In genomic region chr10:7756360-7756992, GRCh38 we compare ENCODE assay signal across 8 cellular contexts. TPM values are rescaled to one million over a fixed set of nuclear protein-coding genes. Genes with fewer than 3 reads are reported as not detected.
DNase-seq lines count a peak whose midpoint lies in the region; ATAC-seq and TF ChIP-seq lines count a peak whose summit lies in the region.

No MANE protein-coding gene starts in this region.

- TF ChIP-seq CTCF in GM12872 (IDR thresholded peaks at IDR 0.05; ENCODE audit: insufficient read depth, low read depth, low read length) (peak; percentile 65), choroid plexus epithelial cell (conservative IDR thresholded peaks at IDR 0.05; ENCODE audit: low read depth, low read length) (peak; percentile 75), nephron progenitor cell (IDR thresholded peaks at IDR 0.05) (peak; percentile 23)

- DNase-seq in A172 (ENCODE audit: low spot score) (peak; percentile 21), NCI-H526 treated with DMSO at 0.1 percent for 48 hours (lab: John Stamatoyannopoulos, UW) (peak; percentile 1), choroid plexus epithelial cell (ENCODE audit: low read depth) (peak; percentile 59), nephron progenitor cell (no peak), NOMO-1 treated with DMSO at 0.1 percent for 48 hours (lab: John Stamatoyannopoulos, UW; ENCODE audit: unreplicated experiment) (no peak), NCI-H510A (lab: John Stamatoyannopoulos, UW) (no peak)

- ATAC-seq in GM21360 (IDR thresholded peaks at IDR 0.05; ENCODE audit: unreplicated experiment) = no peak

- no peak overlapping the region for H3K4me3 ChIP-seq in choroid plexus epithelial cell (ENCODE audit: low read depth, low read length)

- peaks cover 86% of the 10 kb centered on the region for H3K36me3 Mint-ChIP-seq in nephron progenitor cell (ENCODE audit: low read depth)

- peaks cover 4% of the 10 kb centered on the region for H3K9me3 Mint-ChIP-seq in nephron progenitor cell

- no peak overlapping the region for H3K27ac Mint-ChIP-seq in nephron progenitor cell

- no peaks in the 10 kb centered on the region for H3K27me3 Mint-ChIP-seq in nephron progenitor cell (ENCODE audit: low read depth, poor library complexity)

- no peaks in the 10 kb centered on the region for H3K4me1 Mint-ChIP-seq in nephron progenitor cell

- H3K4me3 Mint-ChIP-seq in nephron progenitor cell = no peak overlapping the region

RNA-seq across cellular contexts. Expression of gene KIN, which starts 31.3 kb away (rescaled TPM):
- total RNA-seq in A172 (2014; rRNA removed; shearing (Covaris generic)) = 19.6 and 23.0 TPM in 2 replicates

RNA-seq across cellular contexts. Expression of gene ATP5F1C, which starts 31.5 kb away (rescaled TPM):
- 638 and 718 TPM in 2 replicates for total RNA-seq in A172 (2014; rRNA removed; shearing (Covaris generic))

RNA-seq across cellular contexts. Expression of gene ITIH2, which starts 53.4 kb away (rescaled TPM):
- total RNA-seq in A172 (2014; rRNA removed; shearing (Covaris generic)) = not detected in 2 replicates

Comparison
In these comparisons a context has a peak if more than half of its experiments do, and no peak if none do; other contexts are left out.
1. DNase-seq: peak in A172 (single experiment), NCI-H526 treated with DMSO at 0.1 percent for 48 hours (single experiment) and choroid plexus epithelial cell (single experiment); none in nephron progenitor cell (single experiment), NOMO-1 treated with DMSO at 0.1 percent for 48 hours (single experiment) and NCI-H510A (single experiment).
2. CTCF ChIP-seq: peak in every context shown above with its lines; median percentile 75 in choroid plexus epithelial cell; 65 in GM12872; 23 in nephron progenitor cell.